In the genomic region with DNA sequence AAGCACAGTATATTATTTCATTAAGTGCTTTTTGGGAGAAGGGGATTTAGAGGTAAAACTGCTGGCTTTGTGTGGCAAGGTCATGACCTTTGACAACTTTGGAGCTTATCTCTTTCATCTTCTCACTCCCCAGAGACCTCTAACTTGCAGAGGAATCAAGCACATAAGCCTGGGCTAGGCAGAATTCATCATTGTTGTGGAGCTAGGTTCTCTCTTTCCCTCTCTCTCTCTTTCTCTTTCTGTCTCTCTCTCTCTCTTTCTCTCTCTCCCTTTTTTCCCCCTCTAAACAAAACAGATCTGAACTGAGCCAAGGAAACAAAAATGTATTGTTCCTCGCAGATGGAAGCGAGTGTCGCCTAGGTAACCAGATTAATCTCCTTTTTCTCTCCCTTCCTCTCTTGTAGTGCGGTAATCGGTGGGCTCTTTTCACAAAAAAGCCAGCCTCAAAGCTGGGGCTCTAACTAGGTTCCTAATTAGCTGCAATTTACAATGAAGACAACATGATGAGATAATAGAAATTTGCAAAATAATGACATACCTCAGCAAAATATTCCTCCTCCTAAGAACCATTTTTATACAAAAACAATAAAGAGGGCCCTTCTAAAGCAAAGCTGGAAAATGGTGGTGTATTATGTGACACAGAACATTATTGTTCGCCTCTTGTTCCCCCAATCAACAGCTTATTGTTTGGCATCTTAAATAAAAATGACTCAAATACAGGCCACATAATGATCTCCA, we compare ENCODE assay signal across 1 cellular context.
TF ChIP-seq lines count a peak whose summit lies in the region.

No MANE protein-coding gene starts in this region.

TF ChIP-seq in K562, 482 proteins besides CTCF, POLR2A, EP300 and RAD21 (continued from another document):
- no peak for TF ChIP-seq ZNF318 (IDR thresholded peaks at IDR 0.05; ENCODE audit: borderline replicate concordance in 1 of 2, low read depth in 1 of 2)
